In genomic region chr1:17098440-17099317, GRCh38 we compare ENCODE assay signal across 13 cellular contexts. TPM values are rescaled to one million over a fixed set of nuclear protein-coding genes. Genes with fewer than 3 reads are reported as not detected.
DNase-seq lines count a peak whose midpoint lies in the region; ATAC-seq and TF ChIP-seq lines count a peak whose summit lies in the region.
"Had no signal": no experiment of that assay in that cellular context is flagged by ENCODE, and none has a peak within 500 bp of the region (broad histone marks: within the 10 kb centered on the region; RNA-seq: fewer than 3 reads in every experiment).

No MANE protein-coding gene starts in this region.

- no peak overlapping the region for H3K27ac Mint-ChIP-seq in GM23338
- H3K27ac Mint-ChIP-seq in activated T-cell treated with anti-CD3 and anti-CD28 coated beads, Interleukin-2, amount 50 U/mL, for 24 hours, result no peak overlapping the region

- H4K8ac ChIP-seq in neuronal stem cell (ENCODE audit: low read depth, low read length), result no peak overlapping the region

- H3K27me3 Mint-ChIP-seq in GM23338 (ENCODE audit: insufficient read depth, low read depth, poor library complexity), result peaks cover 4% of the 10 kb centered on the region
- H3K27me3 Mint-ChIP-seq in activated T-cell treated with anti-CD3 and anti-CD28 coated beads, Interleukin-2, amount 50 U/mL, for 24 hours, result no peaks in the 10 kb centered on the region

- no peak overlapping the region for H3K9ac ChIP-seq in neuronal stem cell (ENCODE audit: low read depth, low read length, poor library complexity)

- H3K36me3 Mint-ChIP-seq in GM23338 (ENCODE audit: low read depth), result no peaks in the 10 kb centered on the region
- no peaks in the 10 kb centered on the region for H3K36me3 Mint-ChIP-seq in activated T-cell treated with anti-CD3 and anti-CD28 coated beads, Interleukin-2, amount 50 U/mL, for 24 hours (ENCODE audit: low read depth)

- H3K23ac ChIP-seq in neuronal stem cell (ENCODE audit: low read depth, low read length, poor library complexity), result no peak overlapping the region

- no peak overlapping the region for H3K4me2 ChIP-seq in GM23338
- no peak overlapping the region for H3K4me2 ChIP-seq in neuronal stem cell (ENCODE audit: insufficient read depth, low read length, poor library complexity, severe bottlenecking)

- H3K4me1 ChIP-seq in GM23338 (ENCODE audit: insufficient read depth), result no peaks in the 10 kb centered on the region
- peaks cover 0 to 19% of the 10 kb centered on the region in 2 donors for H3K4me1 ChIP-seq in neuronal stem cell (ENCODE audit: control insufficient read depth in 2 of 2, insufficient read depth in 1 of 2, low read depth in 1 of 2, low read length in 2 of 2)
- H3K4me1 ChIP-seq: BE2C had no signal

- no peak overlapping the region for H3K4me3 Mint-ChIP-seq in GM23338
- no peak overlapping the region for H3K4me3 Mint-ChIP-seq in activated T-cell treated with anti-CD3 and anti-CD28 coated beads, Interleukin-2, amount 50 U/mL, for 24 hours
- H3K4me3 Mint-ChIP-seq: central memory CD8-positive, alpha-beta T cell had no signal

- no peaks in the 10 kb centered on the region for H3K9me3 ChIP-seq in neuronal stem cell (replicated peaks in 1 of 2; ENCODE audit: control insufficient read depth in 2 of 2, insufficient read depth in 1 of 2, low read depth in 1 of 2, low read length in 2 of 2)
- H3K9me3 ChIP-seq: BE2C had no signal

- no peak overlapping the region for H2BK120ac ChIP-seq in neuronal stem cell (ENCODE audit: low read depth, low read length)

- H2AK5ac ChIP-seq in neuronal stem cell (ENCODE audit: low read depth, low read length), result no peak overlapping the region

- no peak overlapping the region for H3K4me3 ChIP-seq in GM23338
- H3K4me3 ChIP-seq in neuronal stem cell (ENCODE audit: low read length in 2 of 2), result no peak overlapping the region

- H2BK5ac ChIP-seq in neuronal stem cell (ENCODE audit: low read length), result peak overlapping the region; percentile 7

- H3K18ac ChIP-seq in neuronal stem cell (ENCODE audit: low read length), result peak overlapping the region; percentile 31

- TF ChIP-seq CTCF in 22Rv1 (IDR thresholded peaks at IDR 0.05) (no peak), GM23338 (conservative IDR thresholded peaks at IDR 0.05; ENCODE audit: low read depth in 2 of 2) (no peak)

- no peaks in the 10 kb centered on the region for H3K79me2 ChIP-seq in GM23338 (replicated peaks; ENCODE audit: insufficient read depth)

- H3K9me2 ChIP-seq in GM23338 (ENCODE audit: insufficient read depth), result no peaks in the 10 kb centered on the region

- ATAC-seq in GM23338, result peak; percentile 22; the same call in 2 of the 3 replicates

- H3K36me3 ChIP-seq in GM23338 (ENCODE audit: insufficient read depth), result no peaks in the 10 kb centered on the region
- no peaks in the 10 kb centered on the region for H3K36me3 ChIP-seq in neuronal stem cell (replicated peaks in 1 of 2; ENCODE audit: control insufficient read depth in 2 of 2, insufficient read depth in 2 of 2, low read length in 2 of 2)
- H3K36me3 ChIP-seq: BE2C had no signal

- H3K79me1 ChIP-seq in neuronal stem cell (ENCODE audit: low read depth, low read length), result no peaks in the 10 kb centered on the region

- H2BK15ac ChIP-seq in neuronal stem cell (ENCODE audit: low read length), result no peak overlapping the region

- H2AFZ ChIP-seq in GM23338, result no peak overlapping the region
- H2AFZ ChIP-seq in neuronal stem cell (ENCODE audit: low read length), result no peak overlapping the region

- no peak overlapping the region for H4K91ac ChIP-seq in neuronal stem cell (ENCODE audit: low read depth, low read length, poor library complexity)

- no peaks in the 10 kb centered on the region for H3F3A ChIP-seq in GM23338 (replicated peaks; ENCODE audit: low read depth)

- H3K27ac ChIP-seq in 22Rv1, result peak overlapping the region; percentile 56
- H3K27ac ChIP-seq in GM23338 (ENCODE audit: low read depth), result no peak overlapping the region
- H3K27ac ChIP-seq in caudate nucleus (ENCODE audit: low read depth, low read length), result peak overlapping the region; percentile 81
- no peak overlapping the region for H3K27ac ChIP-seq in neuronal stem cell (replicated peaks; ENCODE audit: low read length)

- no peak overlapping the region for H2BK12ac ChIP-seq in neuronal stem cell (ENCODE audit: low read length)

- H3K4ac ChIP-seq in neuronal stem cell (ENCODE audit: low read length), result no peak overlapping the region

- H3K27me3 ChIP-seq in GM23338 (ENCODE audit: insufficient read depth), result no peaks in the 10 kb centered on the region
- peaks cover 0 to 52% (median 0%) of the 10 kb centered on the region in 3 experiments for H3K27me3 ChIP-seq in neuronal stem cell (ENCODE audit: control insufficient read depth in 3 of 3, insufficient read depth in 3 of 3, low read depth in 1 of 3, low read length in 3 of 3)
- H3K27me3 ChIP-seq: BE2C had no signal

- H3K14ac ChIP-seq in neuronal stem cell (ENCODE audit: low read length), result no peak overlapping the region

- peaks cover 15% of the 10 kb centered on the region for H3K4me1 Mint-ChIP-seq in GM23338
- no peaks in the 10 kb centered on the region for H3K4me1 Mint-ChIP-seq in activated T-cell treated with anti-CD3 and anti-CD28 coated beads, Interleukin-2, amount 50 U/mL, for 24 hours (ENCODE audit: low read depth)
- H3K4me1 Mint-ChIP-seq: central memory CD8-positive, alpha-beta T cell had no signal

- no peaks in the 10 kb centered on the region for H3K9me3 Mint-ChIP-seq in GM23338
- H3K9me3 Mint-ChIP-seq in activated T-cell treated with anti-CD3 and anti-CD28 coated beads, Interleukin-2, amount 50 U/mL, for 24 hours, result no peaks in the 10 kb centered on the region
- H3K9me3 Mint-ChIP-seq: central memory CD8-positive, alpha-beta T cell had no signal

- DNase-seq in GM23338 (ENCODE audit: low spot score), result no peak
- DNase-seq in caudate nucleus (lab: John Stamatoyannopoulos, UW), result peak in 39 of 61 donors; percentile 14 to 82 (median 32)
- no peak for DNase-seq in neuronal stem cell (ENCODE audit: low spot score)
- DNase-seq in activated T-cell treated with anti-CD3 and anti-CD28 coated beads, Interleukin-2, amount 50 U/mL, for 24 hours, result no peak
- DNase-seq in A172 (ENCODE audit: low spot score), result no peak
- DNase-seq in activated gamma-delta T cell treated with Interleukin-2 at 50 U/mL for 16 hours, result no peak
- DNase-seq in D341Med (ENCODE audit: low spot score), result no peak
- DNase-seq: activated T-cell treated with anti-CD3 and anti-CD28 coated beads for 4 hours, BE2C, foreskin melanocyte, NCI-H146 had no signal

- no peaks in the 10 kb centered on the region for H4K20me1 ChIP-seq in GM23338 (replicated peaks; ENCODE audit: insufficient read depth)

- WGBS in neuronal stem cell (ENCODE audit: extremely low coverage in 2 of 2, insufficient read length in 2 of 2, insufficient replicate concordance in 1 of 2), 2 donors, result no CpG with 5 or more reads among the region's 13 CpGs

TF ChIP-seq in GM23338, 12 proteins besides CTCF, POLR2A, EP300 and RAD21:
- no peak for TF ChIP-seq ZNF331 (CRISPR knock-in tag; IDR thresholded peaks at IDR 0.05; ENCODE audit: low read depth)
- TF ChIP-seq POLR2AphosphoS5 (IDR thresholded peaks at IDR 0.05; ENCODE audit: low read depth), result no peak
- no peak for TF ChIP-seq ZNF114 (CRISPR knock-in tag; IDR thresholded peaks at IDR 0.05)
- TF ChIP-seq REST (IDR thresholded peaks at IDR 0.05; ENCODE audit: unreplicated experiment), result no peak

RNA-seq across cellular contexts. Expression of gene PADI2, which starts 20.6 kb away (rescaled TPM):
- total RNA-seq in GM23338 (2014; rRNA removed; shearing (Covaris generic)), result 3.7 and 4.3 TPM in 2 replicates
- polyA plus RNA-seq in GM23338 (2016; fragmentation: Nextera tagmentation; extraction: Ambion mirVana), result 1.7 TPM in 2 replicates
- 0.43 TPM for polyA plus RNA-seq in neuronal stem cell (2013, experiment 1 of 2)
- polyA plus RNA-seq in neuronal stem cell (2013, experiment 2 of 2), result 0.64 TPM
- total RNA-seq in A172 (2014; rRNA removed; shearing (Covaris generic)), result 0.31 TPM in 1 of 2 replicates, not detected in the other

RNA-seq across cellular contexts. Expression of gene SDHB, which starts 44.8 kb away (rescaled TPM):
- 72.8 and 105 TPM in 2 replicates for total RNA-seq in GM23338 (2014; rRNA removed; shearing (Covaris generic))
- 112 and 121 TPM in 2 replicates for polyA plus RNA-seq in GM23338 (2016; fragmentation: Nextera tagmentation; extraction: Ambion mirVana)
- 64.9 TPM for polyA plus RNA-seq in neuronal stem cell (2013, experiment 1 of 2)
- polyA plus RNA-seq in neuronal stem cell (2013, experiment 2 of 2), result 62.5 TPM
- 186 and 241 TPM in 2 replicates for total RNA-seq in A172 (2014; rRNA removed; shearing (Covaris generic))

Comparison
In these comparisons a context has a peak if more than half of its experiments do, and no peak if none do; other contexts are left out.
1. H3K27ac ChIP-seq: peak in 22Rv1 (single experiment) and caudate nucleus (single experiment); none in GM23338 (single experiment) and neuronal stem cell (single experiment).
2. DNase-seq: peak in caudate nucleus (39 of 61); none in GM23338 (single experiment), neuronal stem cell (single experiment), activated T-cell treated with anti-CD3 and anti-CD28 coated beads, Interleukin-2, amount 50 U/mL, for 24 hours (single experiment), A172 (single experiment), activated gamma-delta T cell treated with Interleukin-2 at 50 U/mL for 16 hours (single experiment) and D341Med (single experiment).